Comparison of ENCODE assay signal across 14 cellular contexts in the genomic region with DNA sequence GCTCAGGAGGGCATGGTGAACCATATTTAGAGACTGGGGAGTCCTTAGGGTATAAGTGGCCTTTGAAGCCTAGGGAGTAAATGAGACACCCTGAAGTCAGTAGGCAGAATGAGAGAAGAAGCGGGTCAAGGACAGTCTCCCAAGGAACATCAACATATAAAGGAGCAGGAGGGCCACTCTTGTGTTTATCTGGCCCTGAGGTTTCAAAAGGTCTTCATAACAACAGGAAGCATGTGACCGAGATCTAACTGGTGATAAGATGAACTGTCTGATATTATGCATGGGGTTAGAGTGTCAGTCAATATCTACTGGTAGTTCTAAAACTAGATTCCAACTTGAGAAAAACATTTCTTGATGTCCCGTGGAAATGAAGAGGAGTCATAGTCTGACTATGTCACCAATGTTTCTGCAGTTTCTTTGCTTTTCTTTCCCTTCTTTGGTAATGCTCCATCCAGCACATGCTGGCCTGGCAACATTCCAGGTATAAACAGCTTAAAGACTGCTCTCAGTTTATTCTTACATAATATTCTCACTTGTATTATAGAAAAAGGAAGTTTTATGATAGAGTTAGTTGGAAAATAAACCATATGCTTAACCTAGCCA.
DNase-seq lines count a peak whose midpoint lies in the region; ATAC-seq and TF ChIP-seq lines count a peak whose summit lies in the region.
"Had no signal": no experiment of that assay in that cellular context is flagged by ENCODE, and none has a peak within 500 bp of the region (broad histone marks: within the 10 kb centered on the region; RNA-seq: fewer than 3 reads in every experiment).

No MANE protein-coding gene starts in this region.

- DNase-seq in NB4 (ENCODE audit: low read depth) (peak; percentile 10), fibroblast of mammary gland (ENCODE audit: low read depth) (peak; percentile 52), skeletal muscle cell (ENCODE audit: low read depth) (peak; percentile 53), HUDEP-2 (lab: John Stamatoyannopoulos, UW; ENCODE audit: unreplicated experiment in 76 of 76) (no peak), COR-L47 (lab: John Stamatoyannopoulos, UW) (no peak)
- DNase-seq: activated T-cell treated with anti-CD3 and anti-CD28 coated beads for 4 hours, endodermal cell, MM.1S, NCI-H510A treated with DMSO at 0.1 percent for 48 hours, Right ventricle myocardium superior had no signal

- H3K4me3 ChIP-seq in NB4 (ENCODE audit: low read depth, low read length) (no peak overlapping the region), fibroblast of mammary gland (ENCODE audit: control insufficient read depth, low read depth, low read length) (no peak overlapping the region), skeletal muscle cell (ENCODE audit: low read depth, low read length) (no peak overlapping the region)
- H3K4me3 ChIP-seq: ascending aorta had no signal

- TF ChIP-seq POLR2A in NB4 (IDR thresholded peaks at IDR 0.05; ENCODE audit: extremely low read depth, insufficient read length), result no peak

- no peak for TF ChIP-seq CTCF in NB4 (IDR thresholded peaks at IDR 0.05; ENCODE audit: low read depth, low read length)
- no peak for TF ChIP-seq CTCF in fibroblast of mammary gland (conservative IDR thresholded peaks at IDR 0.05; ENCODE audit: control insufficient read depth, insufficient read depth, low read depth, low read length)

- ATAC-seq in GM19468 (IDR thresholded peaks at IDR 0.05; ENCODE audit: extremely low read depth, unreplicated experiment) (peak; percentile 9), GM19467 (IDR thresholded peaks at IDR 0.05; ENCODE audit: unreplicated experiment) (no peak)
- ATAC-seq: WTC11 had no signal

Comparison
In these comparisons a context has a peak if more than half of its experiments do, and no peak if none do; other contexts are left out.
1. DNase-seq: peak in NB4 (single experiment), fibroblast of mammary gland (single experiment) and skeletal muscle cell (single experiment); none in HUDEP-2 (0 of 76) and COR-L47 (single experiment).